ENCODE assay signal across 1 cellular context in genomic region chr19:11420429-11420893, GRCh38.
TF ChIP-seq lines count a peak whose summit lies in the region.

No MANE protein-coding gene starts in this region.

TF ChIP-seq in GM23338, 12 proteins besides CTCF, POLR2A, EP300 and RAD21 (continued from another document):
- TF ChIP-seq, protein P1, sequence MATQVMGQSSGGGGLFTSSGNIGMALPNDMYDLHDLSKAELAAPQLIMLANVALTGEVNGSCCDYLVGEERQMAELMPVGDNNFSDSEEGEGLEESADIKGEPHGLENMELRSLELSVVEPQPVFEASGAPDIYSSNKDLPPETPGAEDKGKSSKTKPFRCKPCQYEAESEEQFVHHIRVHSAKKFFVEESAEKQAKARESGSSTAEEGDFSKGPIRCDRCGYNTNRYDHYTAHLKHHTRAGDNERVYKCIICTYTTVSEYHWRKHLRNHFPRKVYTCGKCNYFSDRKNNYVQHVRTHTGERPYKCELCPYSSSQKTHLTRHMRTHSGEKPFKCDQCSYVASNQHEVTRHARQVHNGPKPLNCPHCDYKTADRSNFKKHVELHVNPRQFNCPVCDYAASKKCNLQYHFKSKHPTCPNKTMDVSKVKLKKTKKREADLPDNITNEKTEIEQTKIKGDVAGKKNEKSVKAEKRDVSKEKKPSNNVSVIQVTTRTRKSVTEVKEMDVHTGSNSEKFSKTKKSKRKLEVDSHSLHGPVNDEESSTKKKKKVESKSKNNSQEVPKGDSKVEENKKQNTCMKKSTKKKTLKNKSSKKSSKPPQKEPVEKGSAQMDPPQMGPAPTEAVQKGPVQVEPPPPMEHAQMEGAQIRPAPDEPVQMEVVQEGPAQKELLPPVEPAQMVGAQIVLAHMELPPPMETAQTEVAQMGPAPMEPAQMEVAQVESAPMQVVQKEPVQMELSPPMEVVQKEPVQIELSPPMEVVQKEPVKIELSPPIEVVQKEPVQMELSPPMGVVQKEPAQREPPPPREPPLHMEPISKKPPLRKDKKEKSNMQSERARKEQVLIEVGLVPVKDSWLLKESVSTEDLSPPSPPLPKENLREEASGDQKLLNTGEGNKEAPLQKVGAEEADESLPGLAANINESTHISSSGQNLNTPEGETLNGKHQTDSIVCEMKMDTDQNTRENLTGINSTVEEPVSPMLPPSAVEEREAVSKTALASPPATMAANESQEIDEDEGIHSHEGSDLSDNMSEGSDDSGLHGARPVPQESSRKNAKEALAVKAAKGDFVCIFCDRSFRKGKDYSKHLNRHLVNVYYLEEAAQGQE (IDR thresholded peaks at IDR 0.05; ENCODE audit: unreplicated experiment) = no peak
- no peak for TF ChIP-seq EZH2 (IDR thresholded peaks at IDR 0.05; ENCODE audit: low read depth, unreplicated experiment)
